In the genomic region with DNA sequence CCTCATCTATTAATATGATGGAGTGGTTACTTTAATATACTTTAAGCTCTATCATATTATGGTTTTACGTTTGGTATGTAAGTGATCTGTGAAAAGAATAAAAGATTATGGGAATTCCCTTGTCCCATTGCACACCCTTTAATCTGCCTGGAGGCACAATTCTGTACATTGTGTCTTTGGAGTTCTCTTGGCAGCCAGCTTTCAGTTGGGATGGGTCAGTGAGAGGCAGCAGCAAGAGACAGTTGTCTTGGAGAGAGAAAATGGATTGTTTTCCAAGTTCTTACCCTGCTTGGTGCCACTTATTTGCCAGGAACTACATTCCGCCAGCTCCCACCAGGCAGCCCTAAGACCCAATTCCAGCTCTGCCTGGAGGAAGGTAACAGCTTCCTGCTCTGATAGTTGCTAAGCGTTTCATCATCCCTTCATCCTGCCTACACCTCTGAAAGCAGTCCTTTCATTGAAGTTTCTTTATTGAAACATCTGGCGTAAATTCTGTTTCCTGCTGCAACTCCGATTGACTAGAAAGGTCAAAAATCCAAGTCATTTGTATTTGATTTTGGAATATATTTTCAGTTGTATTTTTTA, we compare ENCODE assay signal across 18 cellular contexts.
"Had no signal": no experiment of that assay in that cellular context is flagged by ENCODE, and none has a peak within 500 bp of the region (broad histone marks: within the 10 kb centered on the region; RNA-seq: fewer than 3 reads in every experiment).

No MANE protein-coding gene starts in this region.

- H3K27ac Mint-ChIP-seq: activated CD4-positive, alpha-beta memory T cell treated with anti-CD3 and anti-CD28 coated beads for 36 hours; activated CD4-positive, alpha-beta T cell treated with anti-CD3 and anti-CD28 coated beads for 36 hours; activated CD8-positive, alpha-beta memory T cell treated with anti-CD3 and anti-CD28 coated beads, Interleukin-2, amount 10 ng/mL, durations not matched to agents 7 days and 5 days; dendritic cell treated with granulocyte-macrophage colony-stimulating factor and Interleukin-4, amounts not matched to agents 40 ng/mL and 50 ng/mL, for 4 days; natural killer cell treated with Interleukin-12 subunit alpha and Interleukin-12 subunit beta and Interleukin-15 and Interleukin-18, amount 100 ng/mL, for 72 hours had no signal

- H3K9me3 ChIP-seq: adrenal gland, left lung, tibial nerve, uterus had no signal

- H3K4me3 ChIP-seq: adrenal gland, left lung, tibial nerve, uterus had no signal

- H3K27ac ChIP-seq: adrenal gland, left lung, tibial nerve, uterus had no signal

- H3K36me3 Mint-ChIP-seq: activated CD4-positive, alpha-beta memory T cell treated with anti-CD3 and anti-CD28 coated beads for 36 hours; activated CD8-positive, alpha-beta memory T cell treated with anti-CD3 and anti-CD28 coated beads, Interleukin-2, amount 10 ng/mL, durations not matched to agents 7 days and 5 days; natural killer cell treated with Interleukin-12 subunit alpha and Interleukin-12 subunit beta and Interleukin-15 and Interleukin-18, amount 100 ng/mL, for 72 hours had no signal

- H3K27me3 Mint-ChIP-seq: activated CD4-positive, alpha-beta memory T cell treated with anti-CD3 and anti-CD28 coated beads for 36 hours; activated CD4-positive, alpha-beta T cell treated with anti-CD3 and anti-CD28 coated beads for 36 hours; activated CD8-positive, alpha-beta memory T cell treated with anti-CD3 and anti-CD28 coated beads, Interleukin-2, amount 10 ng/mL, durations not matched to agents 7 days and 5 days; dendritic cell treated with granulocyte-macrophage colony-stimulating factor and Interleukin-4, amounts not matched to agents 40 ng/mL and 50 ng/mL, for 4 days; natural killer cell treated with Interleukin-12 subunit alpha and Interleukin-12 subunit beta and Interleukin-15 and Interleukin-18, amount 100 ng/mL, for 72 hours had no signal

- H3K27me3 ChIP-seq: adrenal gland, left lung, tibial nerve had no signal

- H3K4me1 ChIP-seq: adrenal gland, left lung, tibial nerve, uterus had no signal

- H3K9me3 Mint-ChIP-seq: activated T-cell treated with anti-CD3 and anti-CD28 coated beads, Interleukin-2, amount 50 U/mL, for 4 hours had no signal

- H3K4me1 Mint-ChIP-seq: activated CD4-positive, alpha-beta T cell treated with anti-CD3 and anti-CD28 coated beads for 36 hours; activated CD8-positive, alpha-beta memory T cell treated with anti-CD3 and anti-CD28 coated beads, Interleukin-2, amount 10 ng/mL, durations not matched to agents 7 days and 5 days had no signal

- DNase-seq: activated CD4-positive, alpha-beta memory T cell treated with anti-CD3 and anti-CD28 coated beads for 36 hours; activated CD4-positive, alpha-beta T cell treated with anti-CD3 and anti-CD28 coated beads for 36 hours; activated CD8-positive, alpha-beta memory T cell treated with anti-CD3 and anti-CD28 coated beads, Interleukin-2, amount 10 ng/mL, durations not matched to agents 7 days and 5 days; activated effector memory CD4-positive, alpha-beta T cell treated with Interleukin-2 at 50 U/mL for 16 hours; activated naive CD4-positive, alpha-beta T cell treated with anti-CD3 and anti-CD28 coated beads, Interleukin-2, amount 50 U/mL, for 16 hours; activated T-cell treated with anti-CD3 and anti-CD28 coated beads, Interleukin-2, amount 50 U/mL, for 4 hours; adrenal gland; central memory CD4-positive, alpha-beta T cell; left lung; nucleus accumbens; right cardiac atrium; small intestine; stimulated activated CD4-positive, alpha-beta T cell treated with anti-CD3 and anti-CD28 coated beads, Interleukin-4, amount 100 ng/mL, for 24 hours; stimulated activated naive CD4-positive, alpha-beta T cell; uterus had no signal

- H3K36me3 ChIP-seq: adrenal gland, left lung, tibial nerve, uterus had no signal

- H3K4me3 Mint-ChIP-seq: activated CD4-positive, alpha-beta memory T cell treated with anti-CD3 and anti-CD28 coated beads for 36 hours; activated CD4-positive, alpha-beta T cell treated with anti-CD3 and anti-CD28 coated beads for 36 hours; activated CD8-positive, alpha-beta memory T cell treated with anti-CD3 and anti-CD28 coated beads, Interleukin-2, amount 10 ng/mL, durations not matched to agents 7 days and 5 days; activated T-cell treated with anti-CD3 and anti-CD28 coated beads, Interleukin-2, amount 50 U/mL, for 4 hours; dendritic cell treated with granulocyte-macrophage colony-stimulating factor and Interleukin-4, amounts not matched to agents 40 ng/mL and 50 ng/mL, for 4 days; natural killer cell treated with Interleukin-12 subunit alpha and Interleukin-12 subunit beta and Interleukin-15 and Interleukin-18, amount 100 ng/mL, for 72 hours had no signal

- ATAC-seq: activated CD4-positive, alpha-beta T cell treated with anti-CD3 and anti-CD28 coated beads for 36 hours; activated CD8-positive, alpha-beta memory T cell treated with anti-CD3 and anti-CD28 coated beads, Interleukin-2, amount 10 ng/mL, durations not matched to agents 7 days and 5 days; activated T-cell treated with anti-CD3 and anti-CD28 coated beads, Interleukin-2, amount 50 U/mL, for 4 hours; left lung; natural killer cell treated with Interleukin-12 subunit alpha and Interleukin-12 subunit beta and Interleukin-15 and Interleukin-18, amount 100 ng/mL, for 72 hours; right cardiac atrium had no signal
